ENCODE assay signal across 8 cellular contexts in the genomic region with DNA sequence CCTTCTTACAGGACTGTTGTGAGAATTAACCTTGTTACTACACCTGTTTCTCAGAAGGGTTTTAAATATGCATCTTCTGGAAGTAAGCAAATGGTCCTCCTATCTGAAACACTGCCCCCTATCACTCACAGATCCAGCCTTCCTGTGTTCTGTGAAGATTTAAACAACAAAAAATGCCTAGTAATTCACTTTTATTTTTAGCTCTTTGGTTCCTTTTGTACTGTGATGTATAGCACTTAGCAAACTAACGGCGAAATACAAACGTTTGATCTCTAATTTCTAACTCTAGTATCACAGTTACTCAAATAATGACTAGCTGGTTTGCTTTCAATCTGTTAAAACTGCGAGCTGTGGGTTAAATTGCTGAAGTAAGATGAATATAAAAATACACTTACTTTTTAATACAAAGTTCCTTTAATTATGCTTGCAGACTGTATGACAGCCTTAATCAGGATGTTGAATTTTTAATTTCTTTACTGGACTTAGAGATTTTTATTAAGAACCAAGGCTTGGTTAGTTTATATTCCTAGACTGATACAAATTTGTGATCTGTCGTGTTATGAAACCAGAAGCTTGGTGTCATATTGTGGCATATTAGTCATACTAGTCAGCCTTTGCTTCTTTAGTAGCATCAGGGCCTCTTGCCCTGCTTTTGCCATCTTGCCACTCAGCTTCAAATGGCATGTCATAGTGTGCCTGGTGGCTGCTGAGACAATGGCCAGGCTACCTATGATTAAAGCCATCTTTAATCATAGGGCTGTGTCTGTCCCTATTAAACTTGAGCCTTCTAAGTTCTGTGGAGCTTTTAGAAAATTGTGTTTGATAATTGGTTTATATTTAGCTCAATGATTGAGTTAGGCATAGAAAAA. TPM values are rescaled to one million over a fixed set of nuclear protein-coding genes. Genes with fewer than 3 reads are reported as not detected.
A peak's percentile ranks its signal among the peaks of the same experiment; 100 is the strongest.
DNase-seq lines count a peak whose midpoint lies in the region; ATAC-seq, FAIRE-seq and TF ChIP-seq lines count a peak whose summit lies in the region.

No MANE protein-coding gene starts in this region.

- peak; percentile 44; the same call in 1 of the 2 replicates for TF ChIP-seq CTCF in AG10803 (conservative IDR thresholded peaks at IDR 0.05; ENCODE audit: low read length)
- TF ChIP-seq CTCF in kidney (IDR thresholded peaks at IDR 0.05; ENCODE audit: borderline replicate concordance, extremely low read depth, insufficient read depth) = peak; percentile 14

- H3K4me1 Mint-ChIP-seq in activated T-cell treated with anti-CD3 and anti-CD28 coated beads, Interleukin-2, amount 50 U/mL, for 72 hours (ENCODE audit: low read depth) = peaks cover 74% of the 10 kb centered on the region

- peaks cover 6 to 38% of the 10 kb centered on the region in 2 donors for H3K36me3 Mint-ChIP-seq in activated T-cell treated with anti-CD3 and anti-CD28 coated beads, Interleukin-2, amount 50 U/mL, for 72 hours (ENCODE audit: insufficient read depth in 2 of 2)

- ATAC-seq in GM18867 (IDR thresholded peaks at IDR 0.05; ENCODE audit: unreplicated experiment) (peak; percentile 79), HG03565 (IDR thresholded peaks at IDR 0.05; ENCODE audit: unreplicated experiment) (peak; percentile 58), aorta (ENCODE audit: low FRiP score) (no peak)
- ATAC-seq in activated T-cell treated with anti-CD3 and anti-CD28 coated beads, Interleukin-2, amount 50 U/mL, for 72 hours (replicated peaks in 1 of 2) = peak; percentile 96

- H3K36me3 ChIP-seq in kidney (ENCODE audit: control insufficient read depth in 1 of 2, insufficient read depth in 2 of 2, low read length in 2 of 2) (no peaks in the 10 kb centered on the region), aorta (ENCODE audit: control insufficient read depth in 1 of 2, insufficient read depth in 2 of 2, low read length in 1 of 2) (no peaks in the 10 kb centered on the region)

- H3K9me3 Mint-ChIP-seq in activated T-cell treated with anti-CD3 and anti-CD28 coated beads, Interleukin-2, amount 50 U/mL, for 72 hours = peaks cover 0 to 3% of the 10 kb centered on the region in 2 donors

- intact Hi-C loops in kidney (cut with DNase I) = no loop called here
- intact Hi-C loops in head of caudate nucleus (cut with DNase I) = no loop called here
- intact Hi-C loops in aorta (cut with DNase I) = no loop called here

- H3K27me3 ChIP-seq in aorta (ENCODE audit: control insufficient read depth in 1 of 2, insufficient read depth in 2 of 2, low read length in 1 of 2) = no peaks in the 10 kb centered on the region

- H3K9me3 ChIP-seq in kidney (ENCODE audit: control insufficient read depth in 1 of 2, low read length in 2 of 2) (no peaks in the 10 kb centered on the region), aorta (ENCODE audit: control insufficient read depth, low read length) (no peaks in the 10 kb centered on the region)

- no peaks in the 10 kb centered on the region for H3K27me3 Mint-ChIP-seq in activated T-cell treated with anti-CD3 and anti-CD28 coated beads, Interleukin-2, amount 50 U/mL, for 72 hours (ENCODE audit: low read depth)

- DNase-seq in AG10803 (ENCODE audit: low read depth) (peak; percentile 52), kidney (no peak), cerebellar nuclear complex (lab: John Stamatoyannopoulos, UW) (no peak), head of caudate nucleus (no peak), aorta (no peak)
- DNase-seq in activated T-cell treated with anti-CD3 and anti-CD28 coated beads, Interleukin-2, amount 50 U/mL, for 72 hours = peak; percentile 66 to 72

- H3K4me3 Mint-ChIP-seq in activated T-cell treated with anti-CD3 and anti-CD28 coated beads, Interleukin-2, amount 50 U/mL, for 72 hours = peak overlapping the region; percentile 53 to 71

- no peak for FAIRE-seq in kidney (lab: Jason Lieb, UNC)

- H3K9ac ChIP-seq in kidney (ENCODE audit: low read length in 2 of 2) = no peak overlapping the region

- H3K4me1 ChIP-seq in kidney (ENCODE audit: control insufficient read depth in 1 of 2, insufficient read depth in 1 of 2, low read depth in 1 of 2, low read length in 2 of 2) (peaks cover 3 to 6% of the 10 kb centered on the region in 2 donors), aorta (ENCODE audit: control insufficient read depth in 1 of 2, insufficient read depth in 2 of 2, low read length in 2 of 2) (peaks cover 1 to 4% of the 10 kb centered on the region in 2 donors)

- H3K27ac ChIP-seq in kidney (ENCODE audit: low read depth in 2 of 2, low read length in 2 of 2) (no peak overlapping the region), aorta (ENCODE audit: low read depth in 1 of 2, low read length in 2 of 2) (no peak overlapping the region)

- WGBS in aorta, 2 donors = 27 to 30% methylated on average over 5 of the region's 5 CpGs

- H3K27ac Mint-ChIP-seq in activated T-cell treated with anti-CD3 and anti-CD28 coated beads, Interleukin-2, amount 50 U/mL, for 72 hours = peak overlapping the region; percentile 80

- H3K4me3 ChIP-seq in AG10803 (ENCODE audit: low read length) (no peak overlapping the region), kidney (ENCODE audit: low read length in 2 of 2) (no peak overlapping the region), aorta (ENCODE audit: low read length in 2 of 2) (no peak overlapping the region)

RNA-seq across cellular contexts. Expression of gene EIF3J, which starts 9.2 kb away (rescaled TPM):
- total RNA-seq in activated T-cell treated with anti-CD3 and anti-CD28 coated beads, Interleukin-2, amount 50 U/mL, for 72 hours = 10 to 100 TPM; 61.1 to 64.9 TPM
- 69.1 TPM for total RNA-seq in kidney
- polyA plus RNA-seq in kidney (ENCODE audit: insufficient read depth, low read depth, low replicate concordance) = 49.8 TPM
- total RNA-seq in aorta = 10 to 100 TPM; 61.7 to 65.9 TPM
- polyA plus RNA-seq in aorta = 10 to 100 TPM; 30.2 to 51.5 TPM

Comparison
In these comparisons a context has a peak if more than half of its experiments do, and no peak if none do; other contexts are left out.
1. DNase-seq: peak in AG10803 (single experiment) and activated T-cell treated with anti-CD3 and anti-CD28 coated beads, Interleukin-2, amount 50 U/mL, for 72 hours (2 of 2); none in kidney (single experiment), cerebellar nuclear complex (0 of 2), head of caudate nucleus (0 of 42) and aorta (0 of 2).